Comparison of ENCODE assay signal across 23 cellular contexts in the genomic region with DNA sequence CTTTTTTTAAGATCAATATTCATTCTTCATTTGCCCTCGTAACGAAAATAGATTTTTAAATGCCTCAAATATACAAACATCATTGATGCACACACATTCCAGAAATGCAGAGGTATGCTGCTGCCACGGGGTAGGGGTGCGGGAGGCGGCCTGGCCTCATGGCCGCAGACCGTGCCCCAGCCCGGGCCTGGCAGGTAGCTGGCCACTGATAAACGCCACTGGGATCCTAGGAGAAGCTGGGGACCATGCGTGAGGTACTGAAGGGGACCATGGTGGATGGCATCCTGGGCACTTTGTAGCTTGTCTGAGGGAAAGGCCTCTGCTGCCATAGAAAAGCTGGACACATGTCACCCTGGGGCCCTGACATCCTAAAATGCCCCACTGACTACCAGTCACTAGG. TPM values are rescaled to one million over a fixed set of nuclear protein-coding genes. Genes with fewer than 3 reads are reported as not detected.
DNase-seq lines count a peak whose midpoint lies in the region; ATAC-seq, FAIRE-seq and TF ChIP-seq lines count a peak whose summit lies in the region.
"Had no signal": no experiment of that assay in that cellular context is flagged by ENCODE, and none has a peak within 500 bp of the region (broad histone marks: within the 10 kb centered on the region; RNA-seq: fewer than 3 reads in every experiment).

No MANE protein-coding gene starts in this region.

- no peaks in the 10 kb centered on the region for H3K79me2 ChIP-seq in mammary epithelial cell (ENCODE audit: insufficient read depth, low read length)
- no peaks in the 10 kb centered on the region for H3K79me2 ChIP-seq in OCI-LY7 (ENCODE audit: insufficient read depth, low read depth, low read length)
- H3K79me2 ChIP-seq in endothelial cell of umbilical vein (ENCODE audit: control insufficient read depth, insufficient read depth, low read length) = no peaks in the 10 kb centered on the region

- intact Hi-C loops in mammary epithelial cell (cut with micrococcal nuclease) = no loop called here
- intact Hi-C loops in breast epithelium (cut with DNase I; ENCODE audit: low total_unique reads) = no loop called here
- intact Hi-C loops in OCI-LY7 (cut with micrococcal nuclease; ENCODE audit: unreplicated experiment) = no loop called here
- intact Hi-C loops in endothelial cell of umbilical vein (cut with micrococcal nuclease) = loop anchor here (10.0 kb wide), 1 partner anchor 169 kb away; the partner anchor contains the start of gene WHRN

- H2AFZ ChIP-seq in mammary epithelial cell (ENCODE audit: low read depth, low read length) (no peak overlapping the region), OCI-LY7 (ENCODE audit: low read length) (no peak overlapping the region), endothelial cell of umbilical vein (ENCODE audit: low read depth, low read length) (no peak overlapping the region)
- H2AFZ ChIP-seq: GM23248 had no signal

- no peak for ATAC-seq in stimulated activated naive B cell treated with anti-CD40 and anti-IgM and Interleukin-4, amounts not matched to agents 10 μg/mL and 1 μg/mL and 100 μg/mL, for 72 hours (replicated peaks)

- no peak overlapping the region for H3K27ac ChIP-seq in mammary epithelial cell (ENCODE audit: insufficient read depth, low read depth, low read length)
- no peak overlapping the region for H3K27ac ChIP-seq in breast epithelium
- H3K27ac ChIP-seq in OCI-LY7 (ENCODE audit: low read depth, low read length, poor library complexity, severe bottlenecking) = no peak overlapping the region
- H3K27ac ChIP-seq in endothelial cell of umbilical vein (ENCODE audit: insufficient read depth, low read depth, low read length) = no peak overlapping the region
- H3K27ac ChIP-seq: GM23248 had no signal

- dilution Hi-C loops in mammary epithelial cell (cut with HindIII; ENCODE audit: low sequenced_read_pairs) (no loop called here), endothelial cell of umbilical vein (cut with MboI; ENCODE audit: extremely low pct_ligation_motif_present, low sequenced_read_pairs) (no loop called here)

- peaks cover 47 to 61% of the 10 kb centered on the region in 2 donors for H3K36me3 Mint-ChIP-seq in stimulated activated naive B cell treated with anti-CD40 and anti-IgM and Interleukin-4, amounts not matched to agents 10 μg/mL and 1 μg/mL and 100 μg/mL, for 72 hours

- H3K27me3 Mint-ChIP-seq in stimulated activated naive B cell treated with anti-CD40 and anti-IgM and Interleukin-4, amounts not matched to agents 10 μg/mL and 1 μg/mL and 100 μg/mL, for 72 hours = no peaks in the 10 kb centered on the region

- H3K9ac ChIP-seq in mammary epithelial cell (ENCODE audit: insufficient read depth, low read length) = no peak overlapping the region
- H3K9ac ChIP-seq in endothelial cell of umbilical vein (replicated peaks; ENCODE audit: extremely low read depth, insufficient read depth, low read length) = no peak overlapping the region
- H3K9ac ChIP-seq: GM23248 had no signal

- H3K27ac Mint-ChIP-seq in stimulated activated naive B cell treated with anti-CD40 and anti-IgM and Interleukin-4, amounts not matched to agents 10 μg/mL and 1 μg/mL and 100 μg/mL, for 72 hours = peak overlapping the region; percentile 47

- H3K4me3 ChIP-seq in mammary epithelial cell (replicated peaks in 1 of 3; ENCODE audit: insufficient read depth in 1 of 3, low read depth in 2 of 3, low read length in 3 of 3) = no peak overlapping the region
- H3K4me3 ChIP-seq in breast epithelium = no peak overlapping the region
- no peak overlapping the region for H3K4me3 ChIP-seq in OCI-LY7 (ENCODE audit: low read depth, low read length, poor library complexity, severe bottlenecking)
- no peak overlapping the region for H3K4me3 ChIP-seq in endothelial cell of umbilical vein (replicated peaks in 1 of 3; ENCODE audit: insufficient read depth in 1 of 3, low read depth in 1 of 3, low read length in 3 of 3)
- H3K4me3 ChIP-seq: GM23248, HAP-1, MG63 had no signal

- in situ Hi-C loops in mammary epithelial cell (cut with MboI; ENCODE audit: low sequenced_read_pairs in 2 of 2) = no loop called here

- no peaks in the 10 kb centered on the region for H3K4me1 ChIP-seq in mammary epithelial cell (ENCODE audit: insufficient read depth, low read length)
- no peaks in the 10 kb centered on the region for H3K4me1 ChIP-seq in breast epithelium
- peaks cover 4% of the 10 kb centered on the region for H3K4me1 ChIP-seq in OCI-LY7 (ENCODE audit: insufficient read depth, low read length, poor library complexity, severe bottlenecking)
- no peaks in the 10 kb centered on the region for H3K4me1 ChIP-seq in endothelial cell of umbilical vein (ENCODE audit: control insufficient read depth, extremely low read depth, insufficient read depth, low read length)
- H3K4me1 ChIP-seq: HAP-1 had no signal

- TF ChIP-seq POLR2A in breast epithelium (IDR thresholded peaks at IDR 0.05) (no peak), endothelial cell of umbilical vein (IDR thresholded peaks at IDR 0.05; ENCODE audit: low read depth, low read length) (no peak)

- BruUV-seq in mammary epithelial cell (replicated peaks; lab: Mats Ljungman, UMichigan) (TSS peak; percentile 30), OCI-LY7 (replicated peaks; lab: Mats Ljungman, UMichigan) (TSS peak; percentile 45), endothelial cell of umbilical vein (replicated peaks; lab: Mats Ljungman, UMichigan) (TSS peak; percentile 61)

- H3K4me2 ChIP-seq in mammary epithelial cell (ENCODE audit: insufficient read depth, low read depth, low read length) = no peak overlapping the region
- no peak overlapping the region for H3K4me2 ChIP-seq in OCI-LY7 (ENCODE audit: low read length)
- no peak overlapping the region for H3K4me2 ChIP-seq in endothelial cell of umbilical vein (ENCODE audit: insufficient read depth, low read length)

- H3K9me2 ChIP-seq in OCI-LY7 (ENCODE audit: insufficient read depth, low read length) = no peaks in the 10 kb centered on the region

- WGBS in mammary epithelial cell (ENCODE audit: low coverage, missing lambda C conversion rate) = 75% methylated on average over 10 of the region's 10 CpGs

- H3K36me3 ChIP-seq in mammary epithelial cell (ENCODE audit: insufficient read depth, low read length) = no peaks in the 10 kb centered on the region
- no peaks in the 10 kb centered on the region for H3K36me3 ChIP-seq in breast epithelium
- H3K36me3 ChIP-seq in OCI-LY7 (ENCODE audit: insufficient read depth, low read length) = peaks cover 70% of the 10 kb centered on the region
- peaks cover 0 to 28% of the 10 kb centered on the region in 2 experiments for H3K36me3 ChIP-seq in endothelial cell of umbilical vein (ENCODE audit: control insufficient read depth in 2 of 2, extremely low read depth in 1 of 2, insufficient read depth in 2 of 2, low read length in 2 of 2)
- H3K36me3 ChIP-seq: HAP-1, MG63 had no signal

- no peaks in the 10 kb centered on the region for H3K9me1 ChIP-seq in endothelial cell of umbilical vein (replicated peaks; ENCODE audit: control insufficient read depth, extremely low read depth, insufficient read depth, low read length)

- H3K9me3 Mint-ChIP-seq in stimulated activated naive B cell treated with anti-CD40 and anti-IgM and Interleukin-4, amounts not matched to agents 10 μg/mL and 1 μg/mL and 100 μg/mL, for 72 hours = peaks cover 3 to 4% of the 10 kb centered on the region in 2 donors

- POLR2A ChIA-PET in OCI-LY7 (lab: Charles Lee) = interaction anchor here (1.1 kb wide), 1 partner anchor 50 kb away, joined by 6 read pairs; no protein-coding TSS in a partner anchor
- POLR2A ChIA-PET in endothelial cell of umbilical vein (lab: Charles Lee) = no interaction called here

- no peak for DNase-seq in mammary epithelial cell
- DNase-seq in breast epithelium (ENCODE audit: low spot score in 2 of 2) = no peak
- DNase-seq in OCI-LY7 (ENCODE audit: low spot score) = no peak
- no peak for DNase-seq in endothelial cell of umbilical vein (ENCODE audit: low read depth, low spot score)
- DNase-seq in stimulated activated naive B cell treated with anti-CD40 and anti-IgM and Interleukin-4, amounts not matched to agents 10 μg/mL and 1 μg/mL and 100 μg/mL, for 72 hours = no peak
- DNase-seq in UCSD-AML1 (lab: John Stamatoyannopoulos, UW; ENCODE audit: unreplicated experiment) = no peak
- DNase-seq in GF-D8 (lab: John Stamatoyannopoulos, UW) = no peak
- DNase-seq: C1 segment of cervical spinal cord, DMS 273 treated with DMSO at 0.1 percent for 48 hours, DND-41, GM23248, IMR-90, Kasumi-1, MG63, NCI-H1048, NCI-H1436, NCI-H2029, NCI-H345, NCI-H524 treated with DMSO at 0.1 percent for 48 hours had no signal

- no peaks in the 10 kb centered on the region for H3K9me3 ChIP-seq in mammary epithelial cell (replicated peaks; ENCODE audit: insufficient read depth, low read length)
- no peaks in the 10 kb centered on the region for H3K9me3 ChIP-seq in breast epithelium
- no peaks in the 10 kb centered on the region for H3K9me3 ChIP-seq in OCI-LY7 (ENCODE audit: low read length)
- H3K9me3 ChIP-seq in endothelial cell of umbilical vein (replicated peaks; ENCODE audit: control insufficient read depth, insufficient read depth, low read length) = no peaks in the 10 kb centered on the region
- H3K9me3 ChIP-seq: HAP-1, MG63 had no signal

- H3K4me3 Mint-ChIP-seq in stimulated activated naive B cell treated with anti-CD40 and anti-IgM and Interleukin-4, amounts not matched to agents 10 μg/mL and 1 μg/mL and 100 μg/mL, for 72 hours = peak overlapping the region in 1 of 2 donors; percentile 19

- CTCF ChIA-PET in mammary epithelial cell (lab: Charles Lee; ENCODE audit: low non-redundant PET) = no interaction called here
- CTCF ChIA-PET in OCI-LY7 (lab: Charles Lee; ENCODE audit: unreplicated experiment) = no interaction called here
- CTCF ChIA-PET in endothelial cell of umbilical vein (lab: Charles Lee) = interaction anchor here (1.3 kb wide), 1 partner anchor 69 kb away, joined by 6 read pairs; no protein-coding TSS in a partner anchor

- H3K27me3 ChIP-seq in mammary epithelial cell (ENCODE audit: insufficient read depth, low read length) = no peaks in the 10 kb centered on the region
- no peaks in the 10 kb centered on the region for H3K27me3 ChIP-seq in breast epithelium
- no peaks in the 10 kb centered on the region for H3K27me3 ChIP-seq in endothelial cell of umbilical vein (ENCODE audit: control insufficient read depth in 2 of 2, insufficient read depth in 2 of 2, low read length in 2 of 2)
- H3K27me3 ChIP-seq: MG63 had no signal

- FAIRE-seq in endothelial cell of umbilical vein (lab: Jason Lieb, UNC) = no peak
- FAIRE-seq: GM19239, HTR-8/SVneo had no signal

- TF ChIP-seq CTCF in mammary epithelial cell (conservative IDR thresholded peaks at IDR 0.05 in 1 of 2, IDR thresholded peaks at IDR 0.05 in 1 of 2; ENCODE audit: extremely low read depth in 1 of 2, insufficient read depth in 1 of 2, low read depth in 1 of 2, low read length in 2 of 2) (no peak), breast epithelium (IDR thresholded peaks at IDR 0.05) (no peak), OCI-LY7 (conservative IDR thresholded peaks at IDR 0.05; ENCODE audit: low read length) (no peak), endothelial cell of umbilical vein (IDR thresholded peaks at IDR 0.05; ENCODE audit: extremely low read depth in 1 of 2, insufficient read depth in 1 of 2, low read depth in 1 of 2, low read length in 2 of 2) (no peak)

- peaks cover 24 to 53% of the 10 kb centered on the region in 2 donors for H3K4me1 Mint-ChIP-seq in stimulated activated naive B cell treated with anti-CD40 and anti-IgM and Interleukin-4, amounts not matched to agents 10 μg/mL and 1 μg/mL and 100 μg/mL, for 72 hours

- H4K20me1 ChIP-seq in mammary epithelial cell (ENCODE audit: insufficient read depth, low read length) (no peaks in the 10 kb centered on the region), OCI-LY7 (ENCODE audit: insufficient read depth, low read length) (no peaks in the 10 kb centered on the region), endothelial cell of umbilical vein (replicated peaks; ENCODE audit: control insufficient read depth, extremely low read depth, insufficient read depth, low read length) (no peaks in the 10 kb centered on the region)

RNA-seq across cellular contexts. Expression of gene ORM2, which starts 6.5 kb away (rescaled TPM):
- total RNA-seq in mammary epithelial cell (not detected), breast epithelium (1 to 10 TPM in 2 of 3 donors, not detected in 1; 1.6 to 2.9 TPM), OCI-LY7 (2022) (not detected in 2 replicates), endothelial cell of umbilical vein (not detected in 2 replicates)
- polyA plus RNA-seq in mammary epithelial cell (not detected), endothelial cell of umbilical vein (not detected in 2 replicates)
- polyA minus RNA-seq in mammary epithelial cell (not detected), endothelial cell of umbilical vein (0.28 TPM in 1 of 2 replicates, not detected in the other)
- total RNA-seq in OCI-LY7 (2014; rRNA removed; shearing (Covaris generic)) = not detected in 2 replicates
- not detected in 2 replicates for polyA plus RNA-seq in endothelial cell of umbilical vein (2011; cell fraction: cytosol; rRNA removed)
- polyA plus RNA-seq in endothelial cell of umbilical vein (2011; cell fraction: nucleus; rRNA removed) = not detected in 2 replicates
- polyA plus RNA-seq in endothelial cell of umbilical vein (2012) = not detected in 2 replicates
- not detected for polyA minus RNA-seq in endothelial cell of umbilical vein (2011; cell fraction: cytosol; rRNA and poly(A)+ RNA removed)
- not detected in 2 replicates for polyA minus RNA-seq in endothelial cell of umbilical vein (2011; cell fraction: nucleus; rRNA and poly(A)+ RNA removed)
- total RNA-seq: G401, GM23248, IMR-90 had no signal
- polyA plus RNA-seq: GM23248, IMR-90 had no signal

RNA-seq across cellular contexts. Expression of gene ORM1, which starts 13.3 kb away (rescaled TPM):
- total RNA-seq in mammary epithelial cell (not detected), breast epithelium (1 to 10 TPM in 1 of 3 donors, not detected in 2; 8.3 TPM), OCI-LY7 (2022) (not detected in 2 replicates), endothelial cell of umbilical vein (not detected in 2 replicates)
- polyA plus RNA-seq in mammary epithelial cell (not detected), endothelial cell of umbilical vein (not detected in 2 replicates)
- polyA minus RNA-seq in mammary epithelial cell (not detected), endothelial cell of umbilical vein (not detected in 2 replicates)
- not detected in 2 replicates for total RNA-seq in OCI-LY7 (2014; rRNA removed; shearing (Covaris generic))
- polyA plus RNA-seq in endothelial cell of umbilical vein (2011; cell fraction: cytosol; rRNA removed) = not detected in 2 replicates
- not detected in 2 replicates for polyA plus RNA-seq in endothelial cell of umbilical vein (2011; cell fraction: nucleus; rRNA removed)
- polyA plus RNA-seq in endothelial cell of umbilical vein (2012) = not detected in 2 replicates
- polyA minus RNA-seq in endothelial cell of umbilical vein (2011; cell fraction: cytosol; rRNA and poly(A)+ RNA removed) = not detected
- not detected in 2 replicates for polyA minus RNA-seq in endothelial cell of umbilical vein (2011; cell fraction: nucleus; rRNA and poly(A)+ RNA removed)
- total RNA-seq: G401, GM23248 had no signal
- polyA plus RNA-seq: GM23248, IMR-90 had no signal

RNA-seq across cellular contexts. Expression of gene AKNA, which starts 51.6 kb away (rescaled TPM):
- 1 to 10 TPM; 4.5 to 8.1 TPM for total RNA-seq in mammary epithelial cell
- polyA plus RNA-seq in mammary epithelial cell = 2.8 TPM
- 6.4 TPM for polyA minus RNA-seq in mammary epithelial cell
- 10 to 100 TPM; 20.1 to 52.0 (median 35.7) TPM for total RNA-seq in breast epithelium
- total RNA-seq in OCI-LY7 (2014; rRNA removed; shearing (Covaris generic)) = 53.8 and 61.4 TPM in 2 replicates
- total RNA-seq in OCI-LY7 (2022) = 187 and 203 TPM in 2 replicates
- total RNA-seq in endothelial cell of umbilical vein = 19.9 and 22.4 TPM in 2 replicates
- 11.3 and 13.8 TPM in 2 replicates for polyA plus RNA-seq in endothelial cell of umbilical vein
- 7.7 and 8.8 TPM in 2 replicates for polyA plus RNA-seq in endothelial cell of umbilical vein (2011; cell fraction: cytosol; rRNA removed)
- polyA plus RNA-seq in endothelial cell of umbilical vein (2011; cell fraction: nucleus; rRNA removed) = 27.7 and 35.6 TPM in 2 replicates
- 7.5 and 10.4 TPM in 2 replicates for polyA plus RNA-seq in endothelial cell of umbilical vein (2012)
- 16.6 and 18.5 TPM in 2 replicates for polyA minus RNA-seq in endothelial cell of umbilical vein
- polyA minus RNA-seq in endothelial cell of umbilical vein (2011; cell fraction: cytosol; rRNA and poly(A)+ RNA removed) = 3.5 TPM
- 21.4 and 36.4 TPM in 2 replicates for polyA minus RNA-seq in endothelial cell of umbilical vein (2011; cell fraction: nucleus; rRNA and poly(A)+ RNA removed)
